In genomic region chr1:54405894-54406293, GRCh38 we compare ENCODE assay signal across 8 cellular contexts. TPM values are rescaled to one million over a fixed set of nuclear protein-coding genes. Genes with fewer than 3 reads are reported as not detected.
DNase-seq lines count a peak whose midpoint lies in the region; ATAC-seq lines count a peak whose summit lies in the region.

No MANE protein-coding gene starts in this region.

- H3K4me1 Mint-ChIP-seq in stimulated activated memory B cell treated with anti-CD40 and anti-IgM and Interleukin-4, amounts not matched to agents 10 μg/mL and 1 μg/mL and 100 μg/mL, for 72 hours, result peaks cover 58% of the 10 kb centered on the region

- H3K4me3 ChIP-seq in SJCRH30, result peak overlapping the region; percentile 96

- intact Hi-C loops in left ventricle myocardium superior (cut with micrococcal nuclease), result loop anchor here (5.0 to 10.0 kb wide), 2 partner anchors 81 to 281 kb away; no protein-coding TSS in a partner anchor

- peaks cover 10% of the 10 kb centered on the region for H3K36me3 ChIP-seq in SJCRH30

- DNase-seq in NCI-H1105 treated with DMSO at 0.1 percent for 48 hours (lab: John Stamatoyannopoulos, UW) (peak; percentile 25), NCI-H1105 (lab: John Stamatoyannopoulos, UW) (no peak), SJCRH30 (no peak), left ventricle myocardium superior (peak; percentile 58), KG1 (lab: John Stamatoyannopoulos, UW) (no peak), glomerular visceral epithelial cell (ENCODE audit: extremely low spot score) (no peak)

- no peak overlapping the region for H3K27ac ChIP-seq in SJCRH30

- H3K27ac Mint-ChIP-seq in stimulated activated memory B cell treated with anti-CD40 and anti-IgM and Interleukin-4, amounts not matched to agents 10 μg/mL and 1 μg/mL and 100 μg/mL, for 72 hours, result no peak overlapping the region

- H3K4me3 Mint-ChIP-seq in stimulated activated memory B cell treated with anti-CD40 and anti-IgM and Interleukin-4, amounts not matched to agents 10 μg/mL and 1 μg/mL and 100 μg/mL, for 72 hours, result peak overlapping the region; percentile 84

- no peaks in the 10 kb centered on the region for H3K9me3 ChIP-seq in SJCRH30 (replicated peaks)

- no peaks in the 10 kb centered on the region for H3K27me3 ChIP-seq in SJCRH30

- H3K27me3 Mint-ChIP-seq in stimulated activated memory B cell treated with anti-CD40 and anti-IgM and Interleukin-4, amounts not matched to agents 10 μg/mL and 1 μg/mL and 100 μg/mL, for 72 hours, result no peaks in the 10 kb centered on the region

- no peaks in the 10 kb centered on the region for H3K9me3 Mint-ChIP-seq in stimulated activated memory B cell treated with anti-CD40 and anti-IgM and Interleukin-4, amounts not matched to agents 10 μg/mL and 1 μg/mL and 100 μg/mL, for 72 hours

- H3K36me3 Mint-ChIP-seq in stimulated activated memory B cell treated with anti-CD40 and anti-IgM and Interleukin-4, amounts not matched to agents 10 μg/mL and 1 μg/mL and 100 μg/mL, for 72 hours, result peaks cover 13% of the 10 kb centered on the region

- ATAC-seq in left ventricle myocardium superior (no peak), HG02885 (IDR thresholded peaks at IDR 0.05; ENCODE audit: poor library complexity, unreplicated experiment) (no peak)
- no peak for ATAC-seq in stimulated activated memory B cell treated with anti-CD40 and anti-IgM and Interleukin-4, amounts not matched to agents 10 μg/mL and 1 μg/mL and 100 μg/mL, for 72 hours

- H3K4me1 ChIP-seq in SJCRH30, result peaks cover 9% of the 10 kb centered on the region

RNA-seq across cellular contexts. Expression of gene SSBP3, which starts 0.3 kb away (rescaled TPM):
- total RNA-seq in SJCRH30 (2014; rRNA removed; shearing (Covaris generic)), result 27.0 and 32.1 TPM in 2 replicates
- total RNA-seq in left ventricle myocardium superior, result 57.0 TPM

Comparison
In these comparisons a context has a peak if more than half of its experiments do, and no peak if none do; other contexts are left out.
1. DNase-seq: peak in NCI-H1105 treated with DMSO at 0.1 percent for 48 hours (single experiment) and left ventricle myocardium superior (single experiment); none in NCI-H1105 (single experiment), SJCRH30 (0 of 2), KG1 (single experiment) and glomerular visceral epithelial cell (single experiment).